ENCODE assay signal across 21 cellular contexts in the genomic region with DNA sequence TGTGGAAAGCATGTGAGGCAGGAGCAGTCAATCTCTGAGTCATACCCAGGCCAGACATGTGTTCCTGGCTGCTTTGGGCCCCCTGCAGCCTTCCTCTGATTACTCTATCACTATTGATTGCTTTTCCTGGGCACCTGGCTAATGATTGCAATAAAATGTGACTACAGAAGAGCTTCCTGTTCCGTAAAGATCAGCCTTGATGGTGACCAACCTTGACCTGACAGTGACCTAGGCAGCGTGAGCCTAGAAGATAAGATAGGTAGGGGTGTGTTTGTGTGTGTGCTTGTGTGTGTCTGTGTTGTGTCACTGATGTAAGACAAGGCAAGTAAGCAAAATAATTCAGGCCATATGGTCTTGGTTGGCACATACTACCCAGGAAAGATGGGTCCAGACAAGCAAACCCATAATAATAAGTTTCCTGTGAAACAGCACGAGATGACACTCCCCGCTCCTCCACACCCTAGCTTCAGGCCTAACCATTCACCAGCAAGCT.
DNase-seq lines count a peak whose midpoint lies in the region; ATAC-seq, FAIRE-seq and TF ChIP-seq lines count a peak whose summit lies in the region.
"Had no signal": no experiment of that assay in that cellular context is flagged by ENCODE, and none has a peak within 500 bp of the region (broad histone marks: within the 10 kb centered on the region; RNA-seq: fewer than 3 reads in every experiment).

No MANE protein-coding gene starts in this region.

- H3K9me3 ChIP-seq in GM23248 (ENCODE audit: low read depth) (no peaks in the 10 kb centered on the region), hepatocyte (ENCODE audit: low read depth) (no peaks in the 10 kb centered on the region)

- H3K36me3 ChIP-seq in GM23248 (ENCODE audit: low read depth), result no peaks in the 10 kb centered on the region
- no peaks in the 10 kb centered on the region for H3K36me3 ChIP-seq in brain microvascular endothelial cell (replicated peaks)
- H3K36me3 ChIP-seq in hepatocyte (replicated peaks; ENCODE audit: insufficient read depth, low read depth), result no peaks in the 10 kb centered on the region

- H3K27me3 Mint-ChIP-seq in osteocyte (ENCODE audit: unreplicated experiment), result no peaks in the 10 kb centered on the region
- H3K27me3 Mint-ChIP-seq: CD4-positive, alpha-beta T cell had no signal

- no peak overlapping the region for H3K27ac ChIP-seq in GM23248
- H3K27ac ChIP-seq in brain microvascular endothelial cell, result no peak overlapping the region
- H3K27ac ChIP-seq in foreskin keratinocyte, result peak overlapping the region; percentile 3
- H3K27ac ChIP-seq in hepatocyte, result no peak overlapping the region
- H3K27ac ChIP-seq: HL-60, PC-9 had no signal

- 69 to 75% methylated on average over 4 of the region's 4 CpGs for WGBS in GM23248 (ENCODE audit: low coverage in 1 of 2, low lambda C conversion rate in 2 of 2, missing lambda C conversion rate in 2 of 2), 2 experiments
- 45% methylated on average over 4 of the region's 4 CpGs for WGBS in hepatocyte (ENCODE audit: low lambda C conversion rate, missing lambda C conversion rate)

- no peaks in the 10 kb centered on the region for H3K4me1 Mint-ChIP-seq in osteocyte (ENCODE audit: unreplicated experiment)
- no peaks in the 10 kb centered on the region for H3K4me1 Mint-ChIP-seq in stimulated activated effector memory CD8-positive, alpha-beta T cell treated with anti-CD3 and anti-CD28 coated beads, Interleukin-12 subunit alpha, Interleukin-12 subunit beta, amount 100 ng/mL, for 72 hours

- intact Hi-C loops in left colon (cut with DNase I, micrococcal nuclease), result no loop called here

- H3K9me2 ChIP-seq in GM23248 (ENCODE audit: insufficient read depth), result no peaks in the 10 kb centered on the region
- no peaks in the 10 kb centered on the region for H3K9me2 ChIP-seq in hepatocyte (replicated peaks; ENCODE audit: insufficient read depth)

- H3K27ac Mint-ChIP-seq in osteocyte (ENCODE audit: unreplicated experiment), result no peak overlapping the region
- H3K27ac Mint-ChIP-seq in stimulated activated effector memory CD8-positive, alpha-beta T cell treated with anti-CD3 and anti-CD28 coated beads, Interleukin-12 subunit alpha, Interleukin-12 subunit beta, amount 100 ng/mL, for 72 hours, result no peak overlapping the region
- H3K27ac Mint-ChIP-seq: CD4-positive, alpha-beta T cell had no signal

- H3K27me3 ChIP-seq in GM23248 (replicated peaks; ENCODE audit: insufficient read depth) (no peaks in the 10 kb centered on the region), brain microvascular endothelial cell (replicated peaks) (no peaks in the 10 kb centered on the region), foreskin keratinocyte (no peaks in the 10 kb centered on the region), hepatocyte (no peaks in the 10 kb centered on the region)

- no peak for TF ChIP-seq CTCF in brain microvascular endothelial cell (IDR thresholded peaks at IDR 0.05; ENCODE audit: low read depth, low read length, missing control alignments)
- no peak for TF ChIP-seq CTCF in foreskin keratinocyte (conservative IDR thresholded peaks at IDR 0.05)
- no peak for TF ChIP-seq CTCF in osteocyte (IDR thresholded peaks at IDR 0.05)
- TF ChIP-seq CTCF in hepatocyte (IDR thresholded peaks at IDR 0.05; ENCODE audit: poor library complexity), result no peak

- DNase-seq in GM23248 (peak; percentile 19), brain microvascular endothelial cell (peak; percentile 40), foreskin keratinocyte (peak; percentile 28 to 71), osteocyte (ENCODE audit: extremely low spot score, unreplicated experiment) (peak; percentile 17), hepatocyte (ENCODE audit: low spot score) (no peak), left colon (no peak), GM12891 (ENCODE audit: insufficient read length, low spot score) (no peak)
- no peak for DNase-seq in stimulated activated effector memory CD8-positive, alpha-beta T cell treated with anti-CD3 and anti-CD28 coated beads, Interleukin-12 subunit alpha, Interleukin-12 subunit beta, amount 100 ng/mL, for 72 hours (ENCODE audit: low spot score in 2 of 2)
- DNase-seq: CD4-positive, alpha-beta T cell; DMS79 treated with DMSO at 0.1 percent for 48 hours; GOT3; KBM-7; NCI-H1092 treated with DMSO at 0.1 percent for 48 hours; NCI-H187 treated with DMSO at 0.1 percent for 48 hours; NCI-H446; NCI-H774; PC-9 had no signal

- TF ChIP-seq POLR2A in GM12891 (IDR thresholded peaks at IDR 0.05; ENCODE audit: low read depth, low read length), result no peak

- FAIRE-seq in GM12891 (lab: Jason Lieb, UNC), result no peak
- FAIRE-seq: G401.6, GM19239 had no signal

- no peak overlapping the region for H3K4me3 Mint-ChIP-seq in osteocyte (ENCODE audit: unreplicated experiment)
- H3K4me3 Mint-ChIP-seq in stimulated activated effector memory CD8-positive, alpha-beta T cell treated with anti-CD3 and anti-CD28 coated beads, Interleukin-12 subunit alpha, Interleukin-12 subunit beta, amount 100 ng/mL, for 72 hours, result no peak overlapping the region
- H3K4me3 Mint-ChIP-seq: CD4-positive, alpha-beta T cell had no signal

- H3K9ac ChIP-seq in GM23248, result no peak overlapping the region

- no peaks in the 10 kb centered on the region for H3K36me3 Mint-ChIP-seq in osteocyte (ENCODE audit: unreplicated experiment)
- no peaks in the 10 kb centered on the region for H3K36me3 Mint-ChIP-seq in stimulated activated effector memory CD8-positive, alpha-beta T cell treated with anti-CD3 and anti-CD28 coated beads, Interleukin-12 subunit alpha, Interleukin-12 subunit beta, amount 100 ng/mL, for 72 hours

- H3K4me3 ChIP-seq in GM23248, result no peak overlapping the region
- no peak overlapping the region for H3K4me3 ChIP-seq in brain microvascular endothelial cell (ENCODE audit: low read depth, low read length)
- no peak overlapping the region for H3K4me3 ChIP-seq in hepatocyte
- H3K4me3 ChIP-seq: PC-9 had no signal

- in situ Hi-C loops in GM23248 (cut with MboI), result no loop called here
- in situ Hi-C loops in brain microvascular endothelial cell (cut with HindIII; ENCODE audit: low pct_ligation_motif_present, low sequenced_read_pairs), result no loop called here

- no peaks in the 10 kb centered on the region for H3K9me3 Mint-ChIP-seq in osteocyte (ENCODE audit: unreplicated experiment)
- H3K9me3 Mint-ChIP-seq in stimulated activated effector memory CD8-positive, alpha-beta T cell treated with anti-CD3 and anti-CD28 coated beads, Interleukin-12 subunit alpha, Interleukin-12 subunit beta, amount 100 ng/mL, for 72 hours, result peaks cover 9% of the 10 kb centered on the region

- ATAC-seq in foreskin keratinocyte, result peak; percentile 67
- no peak for ATAC-seq in stimulated activated effector memory CD8-positive, alpha-beta T cell treated with anti-CD3 and anti-CD28 coated beads, Interleukin-12 subunit alpha, Interleukin-12 subunit beta, amount 100 ng/mL, for 72 hours
- ATAC-seq in left colon, result no peak
- ATAC-seq: Right ventricle myocardium inferior had no signal

- no peak overlapping the region for H2AFZ ChIP-seq in GM23248
- H2AFZ ChIP-seq in hepatocyte, result no peak overlapping the region
- H2AFZ ChIP-seq: PC-9 had no signal

- H3F3A ChIP-seq in GM23248 (ENCODE audit: insufficient read depth), result no peaks in the 10 kb centered on the region

- H3K4me1 ChIP-seq in GM23248 (ENCODE audit: insufficient read depth), result no peaks in the 10 kb centered on the region
- peaks cover 11% of the 10 kb centered on the region for H3K4me1 ChIP-seq in foreskin keratinocyte
- H3K4me1 ChIP-seq in hepatocyte (ENCODE audit: insufficient read depth), result no peaks in the 10 kb centered on the region

- H3K79me2 ChIP-seq in GM23248 (ENCODE audit: insufficient read depth) (no peaks in the 10 kb centered on the region), hepatocyte (no peaks in the 10 kb centered on the region)

- no peak overlapping the region for H3K4me2 ChIP-seq in GM23248 (ENCODE audit: unreplicated experiment)
- H3K4me2 ChIP-seq in hepatocyte, result no peak overlapping the region
- H3K4me2 ChIP-seq: PC-9 had no signal

- H4K20me1 ChIP-seq in GM23248 (ENCODE audit: insufficient read depth) (no peaks in the 10 kb centered on the region), hepatocyte (ENCODE audit: insufficient read depth, poor library complexity, severe bottlenecking) (no peaks in the 10 kb centered on the region)

TF ChIP-seq in GM12891, 5 proteins besides CTCF, POLR2A, EP300 and RAD21:
- TF ChIP-seq POU2F2 (IDR thresholded peaks at IDR 0.05; ENCODE audit: low read depth, low read length) (no peak), SPI1 (IDR thresholded peaks at IDR 0.05; ENCODE audit: low read depth, low read length) (no peak), POLR2AphosphoS5 (IDR thresholded peaks at IDR 0.05; ENCODE audit: low read depth, low read length) (no peak), PAX5 (IDR thresholded peaks at IDR 0.05; ENCODE audit: insufficient read depth, low read length, severe bottlenecking) (no peak), TAF1 (IDR thresholded peaks at IDR 0.05; ENCODE audit: low read depth, low read length) (no peak)

Comparison
In these comparisons a context has a peak if more than half of its experiments do, and no peak if none do; other contexts are left out.
1. DNase-seq: peak in GM23248 (single experiment), brain microvascular endothelial cell (single experiment), foreskin keratinocyte (2 of 2) and osteocyte (single experiment); none in stimulated activated effector memory CD8-positive, alpha-beta T cell treated with anti-CD3 and anti-CD28 coated beads, Interleukin-12 subunit alpha, Interleukin-12 subunit beta, amount 100 ng/mL, for 72 hours (0 of 2), hepatocyte (single experiment), left colon (0 of 2) and GM12891 (single experiment).